In the genomic region with DNA sequence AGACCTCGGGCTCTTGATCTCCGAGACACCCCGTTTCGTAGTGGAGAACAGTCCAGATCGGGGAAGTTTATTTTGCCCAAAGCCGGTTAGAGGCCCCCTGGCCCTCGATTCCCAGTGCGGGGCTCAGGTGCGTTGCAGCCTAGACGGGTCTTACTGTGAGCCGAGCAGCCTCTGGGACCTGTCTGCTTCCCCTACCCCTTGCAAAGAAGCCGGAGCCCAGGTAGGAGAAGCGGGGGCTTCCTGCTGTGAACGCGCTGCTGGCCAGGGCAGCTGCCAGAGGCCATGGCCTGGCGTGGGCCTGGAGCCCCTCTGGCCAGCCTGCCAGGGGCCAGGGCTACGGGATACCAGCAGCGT, we compare ENCODE assay signal across 8 cellular contexts. TPM values are rescaled to one million over a fixed set of nuclear protein-coding genes. Genes with fewer than 3 reads are reported as not detected.
DNase-seq lines count a peak whose midpoint lies in the region; ATAC-seq and TF ChIP-seq lines count a peak whose summit lies in the region.

No MANE protein-coding gene starts in this region.

- peak overlapping the region; percentile 88 to 94 (median 92) for H3K4me3 Mint-ChIP-seq in CD4-positive, CD25-positive, alpha-beta regulatory T cell
- H3K4me3 Mint-ChIP-seq in glutamatergic neuron (ENCODE audit: unreplicated experiment), result no peak overlapping the region

- peak overlapping the region; percentile 17 for H2AFZ ChIP-seq in neuron (ENCODE audit: low read depth, low read length)

- peaks cover 20% of the 10 kb centered on the region for H3K4me1 ChIP-seq in CD4-positive, CD25-positive, alpha-beta regulatory T cell (ENCODE audit: control insufficient read depth, insufficient read depth, low read length, poor library complexity, severe bottlenecking)
- H3K4me1 ChIP-seq in duodenal mucosa (ENCODE audit: control insufficient read depth in 1 of 2, insufficient read depth in 2 of 2, low read length in 2 of 2) (peaks cover 22 to 27% of the 10 kb centered on the region in 2 donors), neuron (ENCODE audit: insufficient read depth, low read length) (peaks cover 5% of the 10 kb centered on the region)

- H3K27me3 ChIP-seq in CD4-positive, CD25-positive, alpha-beta regulatory T cell (ENCODE audit: control insufficient read depth, insufficient read depth, low read length), result no peaks in the 10 kb centered on the region
- H3K27me3 ChIP-seq in duodenal mucosa (ENCODE audit: control insufficient read depth in 1 of 2, insufficient read depth in 2 of 2, low read length in 2 of 2) (no peaks in the 10 kb centered on the region), neuron (ENCODE audit: insufficient read depth, low read length) (peaks cover 20% of the 10 kb centered on the region)

- H3K9ac ChIP-seq in duodenal mucosa (ENCODE audit: low read depth in 1 of 2, low read length in 2 of 2), result peak overlapping the region; percentile 73 to 74

- peak overlapping the region; percentile 69 for H3K4me3 ChIP-seq in CD4-positive, CD25-positive, alpha-beta regulatory T cell (ENCODE audit: low read depth, low read length)
- peak overlapping the region; percentile 73 for H3K4me3 ChIP-seq in NB4 (ENCODE audit: low read depth, low read length)
- peak overlapping the region; percentile 79 to 80 for H3K4me3 ChIP-seq in duodenal mucosa (ENCODE audit: low read depth in 1 of 2, low read length in 2 of 2)
- H3K4me3 ChIP-seq in neuron (ENCODE audit: low read length), result no peak overlapping the region

- ATAC-seq in CD4-positive, CD25-positive, alpha-beta regulatory T cell (ENCODE audit: low read depth in 2 of 2), result peak; percentile 25 to 38
- no peak for ATAC-seq in GM21367 (IDR thresholded peaks at IDR 0.05; ENCODE audit: unreplicated experiment)
- no peak for ATAC-seq in HG03571 (IDR thresholded peaks at IDR 0.05; ENCODE audit: unreplicated experiment)

- H3K27ac Mint-ChIP-seq in CD4-positive, CD25-positive, alpha-beta regulatory T cell, result peak overlapping the region in 2 of 3 donors; percentile 83 to 84
- no peak overlapping the region for H3K27ac Mint-ChIP-seq in glutamatergic neuron (ENCODE audit: unreplicated experiment)

- no peaks in the 10 kb centered on the region for H3K36me3 ChIP-seq in CD4-positive, CD25-positive, alpha-beta regulatory T cell (ENCODE audit: control insufficient read depth, insufficient read depth, low read length)
- H3K36me3 ChIP-seq in duodenal mucosa (ENCODE audit: control insufficient read depth in 1 of 2, insufficient read depth in 2 of 2, low read length in 2 of 2), result peaks cover 0 to 4% of the 10 kb centered on the region in 2 donors
- H3K36me3 ChIP-seq in neuron (ENCODE audit: insufficient read depth, low read length), result no peaks in the 10 kb centered on the region

- H3K27ac ChIP-seq in CD4-positive, CD25-positive, alpha-beta regulatory T cell (ENCODE audit: insufficient read depth, low read length, poor library complexity, severe bottlenecking), result peak overlapping the region; percentile 71
- peak overlapping the region; percentile 87 for H3K27ac ChIP-seq in duodenal mucosa (ENCODE audit: low read depth, low read length)

- H3K36me3 Mint-ChIP-seq in CD4-positive, CD25-positive, alpha-beta regulatory T cell, result no peaks in the 10 kb centered on the region
- no peaks in the 10 kb centered on the region for H3K36me3 Mint-ChIP-seq in glutamatergic neuron (ENCODE audit: unreplicated experiment)

- H3K9me3 Mint-ChIP-seq in CD4-positive, CD25-positive, alpha-beta regulatory T cell, result no peaks in the 10 kb centered on the region
- peaks cover 2% of the 10 kb centered on the region for H3K9me3 Mint-ChIP-seq in glutamatergic neuron (ENCODE audit: unreplicated experiment)

- H3K27me3 Mint-ChIP-seq in CD4-positive, CD25-positive, alpha-beta regulatory T cell, result peaks cover 4% of the 10 kb centered on the region
- H3K27me3 Mint-ChIP-seq in glutamatergic neuron (ENCODE audit: unreplicated experiment), result peaks cover 3% of the 10 kb centered on the region

- H3K9me3 ChIP-seq in CD4-positive, CD25-positive, alpha-beta regulatory T cell (ENCODE audit: control insufficient read depth in 2 of 2, low read length in 2 of 2), result no peaks in the 10 kb centered on the region
- H3K9me3 ChIP-seq in duodenal mucosa (ENCODE audit: control insufficient read depth in 1 of 2, low read length in 2 of 2) (no peaks in the 10 kb centered on the region), neuron (ENCODE audit: low read length) (no peaks in the 10 kb centered on the region)

- TF ChIP-seq POLR2A in NB4 (IDR thresholded peaks at IDR 0.05; ENCODE audit: extremely low read depth, insufficient read length), result no peak

- peak in 1 of 3 donors; percentile 7 for DNase-seq in CD4-positive, CD25-positive, alpha-beta regulatory T cell
- no peak for DNase-seq in NB4 (ENCODE audit: low read depth)
- DNase-seq in glutamatergic neuron, result no peak
- no peak for DNase-seq in central memory CD4-positive, alpha-beta T cell

- TF ChIP-seq CTCF in NB4 (IDR thresholded peaks at IDR 0.05; ENCODE audit: low read depth, low read length) (no peak), glutamatergic neuron (IDR thresholded peaks at IDR 0.05; ENCODE audit: partially characterized antibody, unreplicated experiment) (no peak)

- peaks cover 0 to 21% (median 7%) of the 10 kb centered on the region in 4 donors for H3K4me1 Mint-ChIP-seq in CD4-positive, CD25-positive, alpha-beta regulatory T cell
- peaks cover 1% of the 10 kb centered on the region for H3K4me1 Mint-ChIP-seq in glutamatergic neuron (ENCODE audit: low read depth, unreplicated experiment)

RNA-seq across cellular contexts. Expression of a gene that starts 0.6 kb away (rescaled TPM):
- 79.9 TPM for total RNA-seq in CD4-positive, CD25-positive, alpha-beta regulatory T cell
- 100 to 1,000 TPM; 332 to 603 (median 474) TPM for polyA plus RNA-seq in CD4-positive, CD25-positive, alpha-beta regulatory T cell
- total RNA-seq in glutamatergic neuron (ENCODE audit: unreplicated experiment), result 4.0 TPM

RNA-seq across cellular contexts. Expression of a gene that starts 8.8 kb away (rescaled TPM):
- 6.5 TPM for total RNA-seq in CD4-positive, CD25-positive, alpha-beta regulatory T cell
- polyA plus RNA-seq in CD4-positive, CD25-positive, alpha-beta regulatory T cell, result 1 to 10 TPM; 5.4 to 9.8 (median 8.4) TPM
- 12.7 TPM for total RNA-seq in glutamatergic neuron (ENCODE audit: unreplicated experiment)

RNA-seq across cellular contexts. Expression of a gene that starts 35.0 kb away (rescaled TPM):
- 14.1 TPM for total RNA-seq in CD4-positive, CD25-positive, alpha-beta regulatory T cell
- 10 to 100 TPM; 20.8 to 23.7 (median 21.8) TPM for polyA plus RNA-seq in CD4-positive, CD25-positive, alpha-beta regulatory T cell
- total RNA-seq in glutamatergic neuron (ENCODE audit: unreplicated experiment), result 36.6 TPM

RNA-seq across cellular contexts. Expression of a gene that starts 41.4 kb away (rescaled TPM):
- total RNA-seq in CD4-positive, CD25-positive, alpha-beta regulatory T cell, result 1.7 TPM
- 1 to 10 TPM; 4.7 to 10.0 (median 7.5) TPM for polyA plus RNA-seq in CD4-positive, CD25-positive, alpha-beta regulatory T cell
- total RNA-seq in glutamatergic neuron (ENCODE audit: unreplicated experiment), result 17.3 TPM

Comparison
In these comparisons a context has a peak if more than half of its experiments do, and no peak if none do; other contexts are left out.
1. ATAC-seq: peak in CD4-positive, CD25-positive, alpha-beta regulatory T cell (2 of 2); none in GM21367 (single experiment) and HG03571 (single experiment).
2. RNA of a gene that starts 0.6 kb away (total RNA-seq): 79.9 TPM in CD4-positive, CD25-positive, alpha-beta regulatory T cell (single experiment); 4.0 TPM in glutamatergic neuron (single experiment); every median in the first group is over 10 times any median in the second.